16 cellular contexts compared by ENCODE assay signal in genomic region chr10:70575486-70575873, GRCh38. TPM values are rescaled to one million over a fixed set of nuclear protein-coding genes. Genes with fewer than 3 reads are reported as not detected.
DNase-seq lines count a peak whose midpoint lies in the region; ATAC-seq and TF ChIP-seq lines count a peak whose summit lies in the region.
"Had no signal": no experiment of that assay in that cellular context is flagged by ENCODE, and none has a peak within 500 bp of the region (broad histone marks: within the 10 kb centered on the region; RNA-seq: fewer than 3 reads in every experiment).

No MANE protein-coding gene starts in this region.

- H2AFZ ChIP-seq in smooth muscle cell (ENCODE audit: low read depth) = no peak overlapping the region
- H2AFZ ChIP-seq: neural progenitor cell had no signal

- no peak overlapping the region for H3K9ac ChIP-seq in smooth muscle cell (ENCODE audit: low read depth)
- H3K9ac ChIP-seq: neural progenitor cell had no signal

- H3K27ac Mint-ChIP-seq in effector memory CD8-positive, alpha-beta T cell = peak overlapping the region; percentile 81 to 90
- H3K27ac Mint-ChIP-seq: neural progenitor cell had no signal

- peaks cover 7% of the 10 kb centered on the region for H3K4me1 ChIP-seq in smooth muscle cell (ENCODE audit: low read depth)
- H3K4me1 ChIP-seq: neural progenitor cell had no signal

- peaks cover 62% of the 10 kb centered on the region in 2 donors for H3K4me1 Mint-ChIP-seq in effector memory CD8-positive, alpha-beta T cell (ENCODE audit: low read depth in 2 of 2)

- ATAC-seq in effector memory CD8-positive, alpha-beta T cell (replicated peaks) = no peak
- no peak for ATAC-seq in HG02678 (IDR thresholded peaks at IDR 0.05; ENCODE audit: unreplicated experiment)
- ATAC-seq in GM21515 (IDR thresholded peaks at IDR 0.05; ENCODE audit: unreplicated experiment) = no peak
- ATAC-seq: HepG2 had no signal

- H3K4me2 ChIP-seq in smooth muscle cell = peak overlapping the region; percentile 29
- H3K4me2 ChIP-seq: neural progenitor cell had no signal

- H3K36me3 Mint-ChIP-seq in effector memory CD8-positive, alpha-beta T cell (ENCODE audit: insufficient read depth) = peaks cover 27% of the 10 kb centered on the region
- H3K36me3 Mint-ChIP-seq: neural progenitor cell had no signal

- H3K27me3 ChIP-seq in smooth muscle cell (ENCODE audit: low read depth) = no peaks in the 10 kb centered on the region
- H3K27me3 ChIP-seq: neural progenitor cell, tibial nerve had no signal

- no peak for TF ChIP-seq CTCF in smooth muscle cell (IDR thresholded peaks at IDR 0.05; ENCODE audit: borderline replicate concordance, insufficient read depth, poor library complexity, severe bottlenecking)

- H3K27ac ChIP-seq in smooth muscle cell (ENCODE audit: low read depth) = no peak overlapping the region
- H3K27ac ChIP-seq: neural progenitor cell, tibial nerve had no signal

- no peaks in the 10 kb centered on the region for H3K9me3 ChIP-seq in smooth muscle cell (replicated peaks; ENCODE audit: low read depth)
- H3K9me3 ChIP-seq: tibial nerve had no signal

- H3K27me3 Mint-ChIP-seq in effector memory CD8-positive, alpha-beta T cell = no peaks in the 10 kb centered on the region

- WGBS in smooth muscle cell (ENCODE audit: low lambda C conversion rate) = 48% methylated on average over 4 of the region's 4 CpGs

- H3K36me3 ChIP-seq in smooth muscle cell (ENCODE audit: low read depth) = no peaks in the 10 kb centered on the region
- H3K36me3 ChIP-seq: neural progenitor cell, tibial nerve had no signal

- H4K20me1 ChIP-seq in smooth muscle cell (ENCODE audit: low read depth) = no peaks in the 10 kb centered on the region

- H3F3A ChIP-seq in smooth muscle cell (ENCODE audit: low read depth) = peaks cover 9% of the 10 kb centered on the region

- peak overlapping the region; percentile 70 to 84 for H3K4me3 Mint-ChIP-seq in effector memory CD8-positive, alpha-beta T cell
- H3K4me3 Mint-ChIP-seq: neural progenitor cell had no signal

- no peaks in the 10 kb centered on the region for H3K79me2 ChIP-seq in smooth muscle cell (ENCODE audit: low read depth)

- H3K9me3 Mint-ChIP-seq in effector memory CD8-positive, alpha-beta T cell = peaks cover 0 to 6% of the 10 kb centered on the region in 2 donors
- H3K9me3 Mint-ChIP-seq: neural progenitor cell had no signal

- H3K4me3 ChIP-seq in smooth muscle cell = no peak overlapping the region
- H3K4me3 ChIP-seq: neural progenitor cell, tibial nerve had no signal

- DNase-seq in NCI-H510A treated with DMSO at 0.1 percent for 48 hours (lab: John Stamatoyannopoulos, UW) (peak; percentile 37), NCI-H510A (lab: John Stamatoyannopoulos, UW) (no peak), NCI-H1092 treated with DMSO at 0.1 percent for 48 hours (lab: John Stamatoyannopoulos, UW) (peak; percentile 71), smooth muscle cell (lab: John Stamatoyannopoulos, UW; ENCODE audit: unreplicated experiment) (no peak), NCI-H146 treated with DMSO at 0.1 percent for 48 hours (lab: John Stamatoyannopoulos, UW; ENCODE audit: unreplicated experiment) (no peak)
- no peak for DNase-seq in effector memory CD8-positive, alpha-beta T cell
- DNase-seq: effector CD4-positive, alpha-beta T cell; NCI-H82; stimulated activated CD4-positive, alpha-beta T cell treated with anti-CD3 and anti-CD28 coated beads, Interleukin-2, amount 100 ng/mL, for 48 hours; T-helper 9 cell had no signal

RNA-seq across cellular contexts. Expression of gene PRF1, which starts 27.1 kb away (rescaled TPM):
- total RNA-seq in smooth muscle cell = not detected in 2 replicates
- not detected in 2 replicates for polyA plus RNA-seq in smooth muscle cell
- total RNA-seq: A673 had no signal

Comparison
In these comparisons a context has a peak if more than half of its experiments do, and no peak if none do; other contexts are left out.
1. DNase-seq: peak in NCI-H510A treated with DMSO at 0.1 percent for 48 hours (single experiment) and NCI-H1092 treated with DMSO at 0.1 percent for 48 hours (single experiment); none in NCI-H510A (single experiment), effector memory CD8-positive, alpha-beta T cell (0 of 3), smooth muscle cell (single experiment) and NCI-H146 treated with DMSO at 0.1 percent for 48 hours (single experiment).